10 cellular contexts compared by ENCODE assay signal in the genomic region with DNA sequence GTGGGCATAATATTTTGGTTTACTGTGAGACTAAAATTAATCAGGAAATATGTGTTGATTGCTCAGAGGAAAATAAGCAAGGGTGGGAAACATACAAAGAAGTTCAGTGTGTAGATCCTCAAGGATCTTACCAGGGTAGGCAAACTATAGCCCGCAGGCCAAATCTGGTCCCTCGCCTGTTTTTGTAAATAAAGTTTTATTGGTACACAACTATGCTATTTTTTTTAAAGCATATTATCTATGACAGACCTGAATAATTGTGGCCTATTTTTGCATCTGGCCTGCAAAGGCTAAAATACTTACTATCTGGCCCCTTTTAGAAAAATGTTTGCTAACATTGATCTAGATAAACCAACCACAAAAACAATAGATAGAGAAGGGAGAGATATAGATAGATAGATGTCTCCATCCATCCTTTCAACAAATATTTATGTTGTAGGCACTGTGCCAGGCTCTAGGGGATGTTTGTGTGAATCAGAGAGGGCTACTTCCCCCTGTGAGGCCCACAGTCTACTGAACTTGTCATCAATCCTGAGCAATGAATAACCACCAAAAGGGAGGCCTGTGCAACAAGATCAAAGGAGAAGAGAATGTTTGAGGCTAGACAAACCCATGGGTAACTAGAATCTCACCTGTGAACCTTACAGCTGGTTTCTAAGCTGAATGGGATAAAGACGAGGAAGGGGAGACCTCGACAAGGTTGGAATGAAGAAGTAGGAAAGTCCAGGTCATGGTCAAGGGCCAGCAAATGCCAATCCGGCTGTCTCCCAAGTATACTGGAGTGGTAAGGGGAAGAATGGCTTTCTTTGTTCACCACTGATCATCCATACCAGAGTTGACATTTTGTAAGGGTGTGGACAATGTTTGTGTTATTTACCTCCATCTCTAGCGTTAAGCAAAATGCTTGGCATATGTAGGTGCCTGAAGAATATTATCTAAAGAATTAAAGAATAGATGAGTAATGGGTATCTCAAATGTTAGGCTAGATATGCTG. TPM values are rescaled to one million over a fixed set of nuclear protein-coding genes. Genes with fewer than 3 reads are reported as not detected.
DNase-seq lines count a peak whose midpoint lies in the region; FAIRE-seq and TF ChIP-seq lines count a peak whose summit lies in the region.
"Had no signal": no experiment of that assay in that cellular context is flagged by ENCODE, and none has a peak within 500 bp of the region (broad histone marks: within the 10 kb centered on the region; RNA-seq: fewer than 3 reads in every experiment).

No MANE protein-coding gene starts in this region.

- DNase-seq in D721Med (ENCODE audit: insufficient read length, low spot score) (no peak), HuH-7.5 (ENCODE audit: low spot score) (peak; percentile 16), activated T-helper 1 cell treated with Interleukin-2 at 50 U/mL for 16 hours (ENCODE audit: low read depth) (peak; percentile 12), mesothelial cell of epicardium (ENCODE audit: low spot score in 2 of 2, unreplicated experiment in 2 of 2) (no peak), NCI-H345 treated with DMSO at 0.1 percent for 48 hours (lab: John Stamatoyannopoulos, UW; ENCODE audit: unreplicated experiment) (no peak), NCI-H146 treated with DMSO at 0.1 percent for 48 hours (lab: John Stamatoyannopoulos, UW; ENCODE audit: unreplicated experiment) (no peak), NAMALWA (ENCODE audit: low spot score) (no peak), small intestine (no peak)
- DNase-seq: GDM1 had no signal

- H3K36me3 ChIP-seq in small intestine (ENCODE audit: control insufficient read depth in 2 of 2, insufficient read depth in 2 of 2, low read length in 2 of 2), result no peaks in the 10 kb centered on the region

- H3K27ac ChIP-seq in small intestine (ENCODE audit: low read depth in 1 of 2, low read length in 1 of 2), result no peak overlapping the region

- no peaks in the 10 kb centered on the region for H3K4me1 ChIP-seq in small intestine (ENCODE audit: control insufficient read depth in 2 of 2, insufficient read depth in 1 of 2, low read depth in 1 of 2, low read length in 1 of 2)

- no peak overlapping the region for H3K4me3 ChIP-seq in small intestine (ENCODE audit: low read depth in 1 of 2, low read length in 2 of 2)

- no peaks in the 10 kb centered on the region for H3K9me3 Mint-ChIP-seq in mesothelial cell of epicardium

- TF ChIP-seq CTCF in D721Med (IDR thresholded peaks at IDR 0.05; ENCODE audit: insufficient read depth, missing control alignments) (no peak), mesothelial cell of epicardium (IDR thresholded peaks at IDR 0.05; ENCODE audit: unreplicated experiment) (no peak)

- no peaks in the 10 kb centered on the region for H3K27me3 Mint-ChIP-seq in mesothelial cell of epicardium (ENCODE audit: low read depth)

- 87 to 90% (median 89%) methylated on average over 6 of the region's 6 CpGs for WGBS in small intestine, 3 donors

- no peaks in the 10 kb centered on the region for H3K27me3 ChIP-seq in small intestine (ENCODE audit: control insufficient read depth in 2 of 2, insufficient read depth in 2 of 2, low read length in 2 of 2)

- no peaks in the 10 kb centered on the region for H3K9me3 ChIP-seq in small intestine (ENCODE audit: control insufficient read depth, low read depth)

- FAIRE-seq in D721Med (lab: Jason Lieb, UNC) (peak; percentile 66), small intestine (lab: Jason Lieb, UNC) (no peak)

- peaks cover 39% of the 10 kb centered on the region for H3K4me1 Mint-ChIP-seq in mesothelial cell of epicardium

- peaks cover 2% of the 10 kb centered on the region for H3K36me3 Mint-ChIP-seq in mesothelial cell of epicardium

- H3K27ac Mint-ChIP-seq in mesothelial cell of epicardium, result peak overlapping the region; percentile 93
- H3K27ac Mint-ChIP-seq: T-helper 1 cell treated with Interleukin-12 subunit alpha and Interleukin-12 subunit beta and Interleukin-4 antibody, amounts not matched to agents 30 μg/mL and 1 μg/mL, for 36 hours had no signal

- H3K4me3 Mint-ChIP-seq in mesothelial cell of epicardium, result no peak overlapping the region
- H3K4me3 Mint-ChIP-seq: T-helper 1 cell treated with Interleukin-12 subunit alpha and Interleukin-12 subunit beta and Interleukin-4 antibody, amounts not matched to agents 30 μg/mL and 1 μg/mL, for 36 hours had no signal

RNA-seq across cellular contexts. Expression of gene ALPK2, which starts 23.6 kb away (rescaled TPM):
- total RNA-seq in mesothelial cell of epicardium, result 5.6 to 6.4 TPM (median 5.8 TPM) in 3 replicates
- under 1 TPM in 2 of 3 donors, not detected in 1; 0.07 to 0.27 TPM for polyA plus RNA-seq in small intestine

Comparison
In these comparisons a context has a peak if more than half of its experiments do, and no peak if none do; other contexts are left out.
1. DNase-seq: peak in HuH-7.5 (single experiment) and activated T-helper 1 cell treated with Interleukin-2 at 50 U/mL for 16 hours (single experiment); none in D721Med (single experiment), mesothelial cell of epicardium (0 of 2), NCI-H345 treated with DMSO at 0.1 percent for 48 hours (single experiment), NCI-H146 treated with DMSO at 0.1 percent for 48 hours (single experiment), NAMALWA (single experiment) and small intestine (single experiment).